8 cellular contexts compared by ENCODE assay signal in the genomic region with DNA sequence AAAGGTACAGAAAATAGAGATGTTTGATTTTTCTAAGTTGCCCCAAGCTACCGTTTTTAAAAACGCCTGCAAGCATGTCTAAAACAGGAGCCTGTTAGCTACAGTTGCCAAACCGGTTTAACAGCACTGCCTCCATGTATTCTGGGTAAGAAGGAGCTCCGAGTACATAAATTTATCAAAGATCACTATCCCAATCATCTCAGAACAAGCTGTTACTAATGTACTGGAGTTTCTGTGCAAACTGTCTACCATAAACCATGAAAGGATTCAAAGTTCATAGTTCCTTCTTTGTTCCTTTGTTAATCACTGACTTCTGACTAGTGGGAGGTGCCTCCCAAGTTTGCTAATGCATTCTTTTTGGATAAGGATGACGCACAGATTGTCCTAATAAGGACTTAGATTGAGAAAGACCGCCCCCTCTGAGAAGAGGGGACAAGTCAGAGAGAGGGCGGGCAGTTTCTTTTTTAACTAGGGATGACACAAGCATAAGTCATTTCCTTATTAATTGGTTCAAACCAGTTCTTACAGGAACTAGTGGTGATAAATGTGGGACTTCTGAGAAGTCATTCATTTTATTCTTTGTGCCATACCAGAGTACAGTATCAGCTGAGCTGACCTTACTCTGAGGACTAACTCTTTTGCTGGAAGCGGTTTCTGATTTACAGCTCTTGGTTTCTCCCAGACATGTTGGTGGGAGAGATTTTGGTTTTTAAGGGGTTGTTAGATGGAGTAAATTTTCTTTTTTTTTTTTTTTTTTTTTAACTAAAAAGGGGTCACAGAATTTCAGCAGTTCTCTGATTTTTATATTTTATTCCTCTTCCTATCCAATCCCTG. TPM values are rescaled to one million over a fixed set of nuclear protein-coding genes. Genes with fewer than 3 reads are reported as not detected.
DNase-seq lines count a peak whose midpoint lies in the region; ATAC-seq and TF ChIP-seq lines count a peak whose summit lies in the region.

No MANE protein-coding gene starts in this region.

- intact Hi-C loops in natural killer cell (cut with micrococcal nuclease) = loop anchor here (1.0 to 5.0 kb wide), 4 partner anchors 8 to 85 kb away; a partner anchor contains a TSS

- H3K4me3 ChIP-seq in fibroblast of mammary gland (ENCODE audit: control insufficient read depth, low read depth, low read length) = peak overlapping the region; percentile 97

- H3K9me3 Mint-ChIP-seq in natural killer cell = no peaks in the 10 kb centered on the region

- TF ChIP-seq CTCF in fibroblast of mammary gland (conservative IDR thresholded peaks at IDR 0.05; ENCODE audit: control insufficient read depth, insufficient read depth, low read depth, low read length) (no peak), natural killer cell (IDR thresholded peaks at IDR 0.05) (no peak)

- ATAC-seq in GM19397 (IDR thresholded peaks at IDR 0.05; ENCODE audit: unreplicated experiment) (peak; percentile 67), HG03457 (IDR thresholded peaks at IDR 0.05; ENCODE audit: unreplicated experiment) (peak; percentile 65), natural killer cell (peak; percentile 94 to 97 (median 96))

- peak overlapping the region; percentile 98 for H3K4me3 Mint-ChIP-seq in natural killer cell

- peaks cover 45 to 48% of the 10 kb centered on the region in 2 donors for H3K4me1 Mint-ChIP-seq in natural killer cell

- peaks cover 14% of the 10 kb centered on the region for H3K36me3 Mint-ChIP-seq in natural killer cell

- H3K27me3 Mint-ChIP-seq in natural killer cell (ENCODE audit: low read depth in 2 of 2) = no peaks in the 10 kb centered on the region

- DNase-seq in DMS 273 treated with DMSO at 0.1 percent for 48 hours (lab: John Stamatoyannopoulos, UW) = peak; percentile 99
- DNase-seq in NOMO-1 treated with dmso at 0.1 percent for 144 hours (lab: John Stamatoyannopoulos, UW; ENCODE audit: unreplicated experiment) = peak; percentile 96
- peak; percentile 39 to 43 for DNase-seq in activated T-cell treated with anti-CD3 and anti-CD28 coated beads, Interleukin-2, amount 50 U/mL, for 48 hours
- DNase-seq in fibroblast of mammary gland (ENCODE audit: low read depth) = peak; percentile 100
- peak; percentile 31 for DNase-seq in natural killer cell
- no peak for DNase-seq in NCI-H1694 treated with DMSO at 0.1 percent for 48 hours (lab: John Stamatoyannopoulos, UW)

- H3K27ac Mint-ChIP-seq in natural killer cell = peak overlapping the region; percentile 89 to 99

RNA-seq across cellular contexts. Expression of a gene that starts 55.2 kb away (rescaled TPM):
- 1 to 10 TPM; 8.4 to 9.0 (median 8.4) TPM for total RNA-seq in natural killer cell

RNA-seq across cellular contexts. Expression of a gene that starts 55.3 kb away (rescaled TPM):
- total RNA-seq in natural killer cell = 10 to 100 TPM; 70.6 to 85.0 (median 78.2) TPM
